ENCODE assay signal across 14 cellular contexts in genomic region chr4:23680616-23681518, GRCh38.
DNase-seq lines count a peak whose midpoint lies in the region; ATAC-seq and TF ChIP-seq lines count a peak whose summit lies in the region.
"Had no signal": no experiment of that assay in that cellular context is flagged by ENCODE, and none has a peak within 500 bp of the region (broad histone marks: within the 10 kb centered on the region; RNA-seq: fewer than 3 reads in every experiment).

No MANE protein-coding gene starts in this region.

- peak; percentile 5 for DNase-seq in AG08396 (ENCODE audit: low spot score)
- peak; percentile 20 for DNase-seq in LHCN-M2 (ENCODE audit: low read depth)
- peak; percentile 1 for DNase-seq in choroid plexus epithelial cell (ENCODE audit: low read depth)
- DNase-seq in mesenchymal stem cell: peak; percentile 27
- DNase-seq in left ventricle myocardium superior: no peak
- DNase-seq in upper lobe of left lung: no peak
- DNase-seq in NCI-H1417 treated with DMSO at 0.1 percent for 48 hours (lab: John Stamatoyannopoulos, UW): no peak
- DNase-seq: colonic mucosa, esophagus squamous epithelium, NCI-H1105 treated with DMSO at 0.1 percent for 48 hours, NCI-H446, ovary, testis had no signal

- ATAC-seq in GM21423 (IDR thresholded peaks at IDR 0.05; ENCODE audit: unreplicated experiment) (no peak), left ventricle myocardium superior (no peak), upper lobe of left lung (ENCODE audit: low FRiP score in 2 of 2) (no peak)

- H2AFZ ChIP-seq in mesenchymal stem cell (ENCODE audit: low read depth, low read length): no peak overlapping the region

- H2AK5ac ChIP-seq in mesenchymal stem cell (ENCODE audit: low read length, severe bottlenecking): no peak overlapping the region

- no peak overlapping the region for H3K4me3 ChIP-seq in choroid plexus epithelial cell (ENCODE audit: low read depth, low read length)
- no peak overlapping the region for H3K4me3 ChIP-seq in mesenchymal stem cell (ENCODE audit: insufficient read depth in 1 of 2, low read depth in 1 of 2, low read length in 2 of 2)
- no peak overlapping the region for H3K4me3 ChIP-seq in upper lobe of left lung
- H3K4me3 ChIP-seq: colonic mucosa, esophagus squamous epithelium, ovary, testis had no signal

- TF ChIP-seq POLR2A in upper lobe of left lung (IDR thresholded peaks at IDR 0.05): no peak

- no peak overlapping the region for H4K91ac ChIP-seq in mesenchymal stem cell (ENCODE audit: low read length)

- WGBS in mesenchymal stem cell: 95% methylated on average over 2 of the region's 4 CpGs
- 67 to 76% methylated on average over 4 of the region's 4 CpGs for WGBS in upper lobe of left lung, 2 donors

- no peak overlapping the region for H3K18ac ChIP-seq in mesenchymal stem cell (ENCODE audit: low read depth in 1 of 2, low read length in 2 of 2)

- H3K79me1 ChIP-seq in mesenchymal stem cell (replicated peaks; ENCODE audit: low read length, poor library complexity, severe bottlenecking): no peaks in the 10 kb centered on the region

- H2BK15ac ChIP-seq in mesenchymal stem cell (ENCODE audit: low read depth, poor library complexity, severe bottlenecking): no peak overlapping the region

- no peak for TF ChIP-seq CTCF in choroid plexus epithelial cell (conservative IDR thresholded peaks at IDR 0.05; ENCODE audit: low read depth, low read length)
- TF ChIP-seq CTCF in upper lobe of left lung (IDR thresholded peaks at IDR 0.05): peak in 1 of 6 experiments; percentile 18

- no peak overlapping the region for H2BK12ac ChIP-seq in mesenchymal stem cell (ENCODE audit: low read length in 2 of 2)

- H3K9me3 ChIP-seq in mesenchymal stem cell (ENCODE audit: control insufficient read depth, low read length) (no peaks in the 10 kb centered on the region), upper lobe of left lung (no peaks in the 10 kb centered on the region)
- H3K9me3 ChIP-seq: colonic mucosa, esophagus squamous epithelium, ovary, testis had no signal

- no peak for TF ChIP-seq EP300 in upper lobe of left lung (IDR thresholded peaks at IDR 0.05)

- H2BK5ac ChIP-seq in mesenchymal stem cell (ENCODE audit: low read depth, low read length, poor library complexity, severe bottlenecking): no peak overlapping the region

- H4K8ac ChIP-seq in mesenchymal stem cell (ENCODE audit: low read length): no peak overlapping the region

- H2BK120ac ChIP-seq in mesenchymal stem cell (ENCODE audit: low read depth, low read length): no peak overlapping the region

- H3K4me1 ChIP-seq in mesenchymal stem cell (ENCODE audit: control insufficient read depth, insufficient read depth, low read depth, low read length) (no peaks in the 10 kb centered on the region), upper lobe of left lung (no peaks in the 10 kb centered on the region)
- H3K4me1 ChIP-seq: colonic mucosa, esophagus squamous epithelium, testis had no signal

- no peaks in the 10 kb centered on the region for H3K27me3 ChIP-seq in mesenchymal stem cell (ENCODE audit: control insufficient read depth in 1 of 2, insufficient read depth in 1 of 2, low read length in 2 of 2)
- H3K27me3 ChIP-seq in upper lobe of left lung: no peaks in the 10 kb centered on the region
- H3K27me3 ChIP-seq: colonic mucosa, esophagus squamous epithelium, ovary, testis had no signal

- H3K23ac ChIP-seq in mesenchymal stem cell (ENCODE audit: low read length in 2 of 2): no peak overlapping the region

- H3K4ac ChIP-seq in mesenchymal stem cell (ENCODE audit: low read depth in 1 of 2, low read length in 2 of 2): no peak overlapping the region

- H3K4me2 ChIP-seq in mesenchymal stem cell (ENCODE audit: low read length, poor library complexity, severe bottlenecking): no peak overlapping the region

- H3K27ac ChIP-seq in mesenchymal stem cell (ENCODE audit: low read length, poor library complexity, severe bottlenecking) (no peak overlapping the region), upper lobe of left lung (no peak overlapping the region)
- H3K27ac ChIP-seq: colonic mucosa, esophagus squamous epithelium, ovary, testis had no signal

- intact Hi-C loops in left ventricle myocardium superior (cut with micrococcal nuclease): no loop called here

- no peak overlapping the region for H3K14ac ChIP-seq in mesenchymal stem cell (ENCODE audit: low read length in 2 of 2)

- H3K9ac ChIP-seq in mesenchymal stem cell (ENCODE audit: low read length): no peak overlapping the region

- H3K36me3 ChIP-seq in mesenchymal stem cell (ENCODE audit: control insufficient read depth in 1 of 2, insufficient read depth in 2 of 2, low read depth in 1 of 2, low read length in 2 of 2) (no peaks in the 10 kb centered on the region), upper lobe of left lung (no peaks in the 10 kb centered on the region)
- H3K36me3 ChIP-seq: colonic mucosa, esophagus squamous epithelium, ovary had no signal

Comparison
In these comparisons a context has a peak if more than half of its experiments do, and no peak if none do; other contexts are left out.
1. DNase-seq: peak in AG08396 (single experiment), LHCN-M2 (single experiment), choroid plexus epithelial cell (single experiment) and mesenchymal stem cell (single experiment); none in left ventricle myocardium superior (single experiment), upper lobe of left lung (0 of 2) and NCI-H1417 treated with DMSO at 0.1 percent for 48 hours (single experiment).